ENCODE assay signal across 21 cellular contexts in genomic region chr22:43288378-43288777, GRCh38. TPM values are rescaled to one million over a fixed set of nuclear protein-coding genes. Genes with fewer than 3 reads are reported as not detected.
DNase-seq lines count a peak whose midpoint lies in the region; ATAC-seq and TF ChIP-seq lines count a peak whose summit lies in the region.
"Had no signal": no experiment of that assay in that cellular context is flagged by ENCODE, and none has a peak within 500 bp of the region (broad histone marks: within the 10 kb centered on the region; RNA-seq: fewer than 3 reads in every experiment).

No MANE protein-coding gene starts in this region.

- no peak overlapping the region for H3T11ph ChIP-seq in H9 (ENCODE audit: low read length)

- H3K27ac Mint-ChIP-seq in H9: peak overlapping the region in 2 of 3 experiments; percentile 57 to 83; a peak in 1 of 7 replicates
- H3K27ac Mint-ChIP-seq in neural progenitor cell: no peak overlapping the region

- no peak overlapping the region for H2BK20ac ChIP-seq in H9 (ENCODE audit: low read depth, low read length, poor library complexity, severe bottlenecking)

- no peak overlapping the region for H3K9ac ChIP-seq in H9 (ENCODE audit: extremely low read depth, insufficient read length, low read length)
- H3K9ac ChIP-seq in NT2/D1 (ENCODE audit: insufficient read length, low read depth): peak overlapping the region; percentile 50
- no peak overlapping the region for H3K9ac ChIP-seq in neural progenitor cell
- no peak overlapping the region for H3K9ac ChIP-seq in colonic mucosa (ENCODE audit: low read depth in 2 of 2, low read length in 2 of 2)

- no peak overlapping the region for H3K27ac ChIP-seq in H9 (ENCODE audit: insufficient read length, low read depth, low read length)
- H3K27ac ChIP-seq in gastroesophageal sphincter: peak overlapping the region in 3 of 4 donors; percentile 41 to 81 (median 81)
- no peak overlapping the region for H3K27ac ChIP-seq in neural progenitor cell
- H3K27ac ChIP-seq in colonic mucosa: no peak overlapping the region
- H3K27ac ChIP-seq: A549 had no signal

- H4K5ac ChIP-seq in H9 (ENCODE audit: insufficient read length, low read depth, low read length): no peak overlapping the region

- H4K8ac ChIP-seq in H9 (replicated peaks; ENCODE audit: insufficient read length, low read depth, low read length): no peak overlapping the region

- WGBS in H9 (ENCODE audit: extremely low coverage, insufficient read length, low lambda C conversion rate): no CpG with 5 or more reads among the region's 16 CpGs
- WGBS in gastroesophageal sphincter (ENCODE audit: low coverage in 1 of 2), 2 donors: 93 to 99% methylated on average over 12 to 15 of the region's 16 CpGs

- H3K4me3 ChIP-seq in NT2/D1 (ENCODE audit: insufficient read length, low read depth) (no peak overlapping the region), gastroesophageal sphincter (no peak overlapping the region), neural progenitor cell (no peak overlapping the region), colonic mucosa (no peak overlapping the region)
- H3K4me3 ChIP-seq: A549, K562 had no signal

- no peak for TF ChIP-seq POLR2A in gastroesophageal sphincter (IDR thresholded peaks at IDR 0.05)

- ATAC-seq in gastroesophageal sphincter (no peak), omental fat pad (ENCODE audit: low FRiP score) (no peak), HG02588 (IDR thresholded peaks at IDR 0.05; ENCODE audit: unreplicated experiment) (no peak)
- ATAC-seq: A549, K562, Right ventricle myocardium inferior had no signal

- H3K4me1 Mint-ChIP-seq in H9: peaks cover 5 to 26% of the 10 kb centered on the region in 2 experiments; a peak in 3 of 4 replicates
- H3K4me1 Mint-ChIP-seq in neural progenitor cell: peaks cover 40% of the 10 kb centered on the region

- H4K91ac ChIP-seq in H9 (ENCODE audit: insufficient read length, low read depth, low read length): no peak overlapping the region

- H3K4me2 ChIP-seq in H9 (ENCODE audit: insufficient read depth, insufficient read length, low read length) (no peak overlapping the region), neural progenitor cell (peak overlapping the region; percentile 31)
- H3K4me2 ChIP-seq: A549 had no signal

- no peak overlapping the region for H3K14ac ChIP-seq in H9 (ENCODE audit: insufficient read depth, low read length)

- peaks cover 9% of the 10 kb centered on the region for H3F3A ChIP-seq in neural progenitor cell (ENCODE audit: low read depth)

- H2BK5ac ChIP-seq in H9 (ENCODE audit: insufficient read length, low read length): no peak overlapping the region

- no peak for TF ChIP-seq CTCF in H9 (conservative IDR thresholded peaks at IDR 0.05)
- no peak for TF ChIP-seq CTCF in gastroesophageal sphincter (IDR thresholded peaks at IDR 0.05)
- TF ChIP-seq CTCF in neural progenitor cell (IDR thresholded peaks at IDR 0.05): no peak
- no peak for TF ChIP-seq CTCF in omental fat pad (IDR thresholded peaks at IDR 0.05)
- no peak for TF ChIP-seq CTCF in colonic mucosa (IDR thresholded peaks at IDR 0.05)

- no peak overlapping the region for H2BK15ac ChIP-seq in H9 (ENCODE audit: low read depth, low read length)

- H3K36me3 ChIP-seq in NT2/D1 (ENCODE audit: insufficient read depth, insufficient read length, low read length): no peaks in the 10 kb centered on the region
- H3K36me3 ChIP-seq in gastroesophageal sphincter: peaks cover 0 to 26% of the 10 kb centered on the region in 2 donors
- H3K36me3 ChIP-seq in neural progenitor cell: no peaks in the 10 kb centered on the region
- H3K36me3 ChIP-seq in colonic mucosa: no peaks in the 10 kb centered on the region
- H3K36me3 ChIP-seq: BE2C had no signal

- H3K23ac ChIP-seq in H9 (ENCODE audit: insufficient read length, low read depth, low read length): no peak overlapping the region

- H3K9me3 ChIP-seq in H9 (ENCODE audit: control insufficient read depth, low read depth, low read length) (no peaks in the 10 kb centered on the region), NT2/D1 (ENCODE audit: insufficient read depth, low read length) (no peaks in the 10 kb centered on the region), gastroesophageal sphincter (no peaks in the 10 kb centered on the region), neural progenitor cell (ENCODE audit: low read depth) (no peaks in the 10 kb centered on the region), colonic mucosa (no peaks in the 10 kb centered on the region)
- H3K9me3 ChIP-seq: A549, BE2C had no signal

- peaks cover 2% of the 10 kb centered on the region for H3K27me3 Mint-ChIP-seq in H9 (ENCODE audit: low read depth)
- peaks cover 14% of the 10 kb centered on the region for H3K27me3 Mint-ChIP-seq in neural progenitor cell (ENCODE audit: insufficient read depth, low read depth)

- H3K4me1 ChIP-seq in H9 (ENCODE audit: insufficient read depth, low read length) (no peaks in the 10 kb centered on the region), NT2/D1 (ENCODE audit: insufficient read depth, insufficient read length) (peaks cover 7% of the 10 kb centered on the region), gastroesophageal sphincter (peaks cover 9 to 77% (median 44%) of the 10 kb centered on the region in 3 donors), neural progenitor cell (peaks cover 29% of the 10 kb centered on the region), colonic mucosa (no peaks in the 10 kb centered on the region)

- no peak overlapping the region for H3K4ac ChIP-seq in H9 (ENCODE audit: low read depth, low read length)

- H3K36me3 Mint-ChIP-seq in H9 (ENCODE audit: insufficient read depth in 1 of 3, low read depth in 3 of 3): no peaks in the 10 kb centered on the region
- H3K36me3 Mint-ChIP-seq in neural progenitor cell: peaks cover 4% of the 10 kb centered on the region

- no peaks in the 10 kb centered on the region for H3K23me2 ChIP-seq in H9 (ENCODE audit: insufficient read length, low read depth, low read length, poor library complexity, severe bottlenecking)

- no peak for TF ChIP-seq EP300 in gastroesophageal sphincter (IDR thresholded peaks at IDR 0.05)

- H3K27me3 ChIP-seq in H9 (ENCODE audit: insufficient read depth, low read length): no peaks in the 10 kb centered on the region
- no peaks in the 10 kb centered on the region for H3K27me3 ChIP-seq in NT2/D1 (ENCODE audit: insufficient read depth, insufficient read length)
- H3K27me3 ChIP-seq in gastroesophageal sphincter: no peaks in the 10 kb centered on the region
- no peaks in the 10 kb centered on the region for H3K27me3 ChIP-seq in neural progenitor cell
- no peaks in the 10 kb centered on the region for H3K27me3 ChIP-seq in colonic mucosa
- H3K27me3 ChIP-seq: BE2C had no signal

- H3K9me3 Mint-ChIP-seq in H9: no peaks in the 10 kb centered on the region; a peak in 1 of 5 replicates
- H3K9me3 Mint-ChIP-seq in neural progenitor cell: no peaks in the 10 kb centered on the region

- DNase-seq in H9 (no peak), NT2/D1 (ENCODE audit: low read depth, low spot score) (no peak), neural progenitor cell (ENCODE audit: low spot score) (no peak), HUDEP-2 (lab: John Stamatoyannopoulos, UW; ENCODE audit: unreplicated experiment in 76 of 76) (no peak), omental fat pad (ENCODE audit: low spot score) (no peak), colonic mucosa (no peak)
- DNase-seq: BE2C, DMS53, GDM1, MM.1S, NCI-H1048, NCI-H1436, NCI-H1930, NCI-H226, NCI-H524 treated with DMSO at 0.1 percent for 48 hours, NCI-H82 had no signal

- no peaks in the 10 kb centered on the region for H4K20me1 ChIP-seq in H9 (ENCODE audit: control insufficient read depth, insufficient read depth, insufficient read length)
- H4K20me1 ChIP-seq in neural progenitor cell (ENCODE audit: low read depth): peaks cover 44% of the 10 kb centered on the region

- no peak overlapping the region for H2BK120ac ChIP-seq in H9 (ENCODE audit: low read depth, low read length, poor library complexity, severe bottlenecking)

- H2AK5ac ChIP-seq in H9 (ENCODE audit: insufficient read length, low read length): no peak overlapping the region

- intact Hi-C loops in colonic mucosa (cut with DNase I): no loop called here

- no peak overlapping the region for H2BK12ac ChIP-seq in H9 (ENCODE audit: insufficient read length, low read depth, low read length)

- H3K56ac ChIP-seq in H9 (ENCODE audit: insufficient read length, low read depth, low read length): no peak overlapping the region

- H3K79me2 ChIP-seq in H9 (ENCODE audit: insufficient read depth, low read length): no peaks in the 10 kb centered on the region
- H3K79me2 ChIP-seq in neural progenitor cell (ENCODE audit: low read depth): no peaks in the 10 kb centered on the region

- no peaks in the 10 kb centered on the region for H3K79me1 ChIP-seq in H9 (ENCODE audit: insufficient read depth, low read depth, low read length, poor library complexity, severe bottlenecking)

- no peak overlapping the region for H2AFZ ChIP-seq in H9 (ENCODE audit: low read length)
- H2AFZ ChIP-seq in neural progenitor cell (replicated peaks): no peak overlapping the region

- no peak overlapping the region for H3K18ac ChIP-seq in H9 (ENCODE audit: insufficient read length, low read depth, low read length)

- no peak overlapping the region for H3K4me3 Mint-ChIP-seq in H9
- no peak overlapping the region for H3K4me3 Mint-ChIP-seq in neural progenitor cell

RNA-seq across cellular contexts. Expression of gene SCUBE1, which starts 54.8 kb away (rescaled TPM):
- total RNA-seq in H9 (2021): 1.2 and 1.4 TPM in 2 replicates
- 100 to 1,000 TPM in 2 of 4 donors, 10 to 100 TPM in 2; 37.3 to 107 (median 75.9) TPM for total RNA-seq in gastroesophageal sphincter
- 25.9 and 35.3 TPM in 2 replicates for total RNA-seq in neural progenitor cell (ENCODE audit: low replicate concordance)
- total RNA-seq in omental fat pad: 1 to 10 TPM in 2 of 4 donors, under 1 TPM in 2; 0.28 to 3.7 (median 1.7) TPM
- total RNA-seq in colonic mucosa: 1 to 10 TPM; 1.7 to 5.6 TPM

Comparison
In these comparisons a context has a peak if more than half of its experiments do, and no peak if none do; other contexts are left out.
1. H3K27ac ChIP-seq: peak in gastroesophageal sphincter (3 of 4); none in H9 (single experiment), neural progenitor cell (single experiment) and colonic mucosa (single experiment).